In the genomic region with DNA sequence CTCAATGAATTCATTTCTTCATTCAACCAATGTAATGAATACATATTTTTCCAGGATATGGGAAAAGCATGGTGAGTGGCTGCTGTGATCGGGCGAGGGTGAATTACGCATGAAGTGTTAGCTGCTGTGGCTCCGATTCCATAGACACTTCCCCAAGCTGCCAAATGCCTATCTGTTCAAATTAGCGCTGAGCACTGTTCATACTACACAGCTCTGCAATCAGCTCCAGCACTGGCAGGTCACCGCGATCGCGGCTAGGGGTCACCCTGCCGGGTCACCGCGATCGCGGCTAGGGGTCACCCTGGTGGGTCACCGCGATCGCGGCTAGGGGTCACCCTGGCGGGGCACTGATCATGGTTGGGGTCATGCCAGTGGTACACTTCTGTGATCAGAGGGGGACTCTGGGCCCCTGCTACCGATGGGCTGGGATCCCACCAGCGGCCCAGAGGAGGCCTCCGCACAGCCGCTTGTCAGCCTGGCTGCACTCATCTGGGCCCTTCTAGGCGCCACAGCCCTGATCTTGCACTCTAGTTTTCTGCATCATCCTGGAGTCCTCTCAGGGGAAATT, we compare ENCODE assay signal across 13 cellular contexts. TPM values are rescaled to one million over a fixed set of nuclear protein-coding genes. Genes with fewer than 3 reads are reported as not detected.
"Had no signal": no experiment of that assay in that cellular context is flagged by ENCODE, and none has a peak within 500 bp of the region (broad histone marks: within the 10 kb centered on the region; RNA-seq: fewer than 3 reads in every experiment).

No MANE protein-coding gene starts in this region.

- H3K27ac Mint-ChIP-seq: activated CD4-positive, alpha-beta T cell treated with anti-CD3 and anti-CD28 coated beads, Interleukin-2, amount 10 ng/mL, durations not matched to agents 7 days and 5 days; activated CD8-positive, alpha-beta T cell treated with anti-CD3 and anti-CD28 coated beads, Interleukin-2, amount 10 ng/mL, durations not matched to agents 7 days and 5 days; natural killer cell; stimulated activated memory B cell treated with anti-CD40 and anti-IgM and Interleukin-4, amounts not matched to agents 10 μg/mL and 1 μg/mL and 100 μg/mL, for 72 hours had no signal

- H3K27ac ChIP-seq: gastrocnemius medialis, thoracic aorta, upper lobe of left lung had no signal

- ATAC-seq: activated CD4-positive, CD25-positive, alpha-beta regulatory T cell treated with anti-CD3 and anti-CD28 coated beads, Interleukin-2, amount 50 U/mL, for 24 hours; activated CD8-positive, alpha-beta T cell treated with anti-CD3 and anti-CD28 coated beads, Interleukin-2, amount 10 ng/mL, durations not matched to agents 7 days and 5 days; esophagus mucosa; gastrocnemius medialis; natural killer cell; stimulated activated memory B cell treated with anti-CD40 and anti-IgM and Interleukin-4, amounts not matched to agents 10 μg/mL and 1 μg/mL and 100 μg/mL, for 72 hours had no signal

- H3K4me1 Mint-ChIP-seq: activated CD4-positive, alpha-beta T cell treated with anti-CD3 and anti-CD28 coated beads, Interleukin-2, amount 10 ng/mL, durations not matched to agents 7 days and 5 days; natural killer cell; stimulated activated memory B cell treated with anti-CD40 and anti-IgM and Interleukin-4, amounts not matched to agents 10 μg/mL and 1 μg/mL and 100 μg/mL, for 72 hours had no signal

- H3K9me3 ChIP-seq: gastrocnemius medialis, thoracic aorta, upper lobe of left lung had no signal

- H3K4me1 ChIP-seq: gastrocnemius medialis, upper lobe of left lung had no signal

- H3K36me3 Mint-ChIP-seq: natural killer cell; stimulated activated memory B cell treated with anti-CD40 and anti-IgM and Interleukin-4, amounts not matched to agents 10 μg/mL and 1 μg/mL and 100 μg/mL, for 72 hours had no signal

- H3K27me3 ChIP-seq: gastrocnemius medialis, upper lobe of left lung had no signal

- H3K4me3 ChIP-seq: gastrocnemius medialis, thoracic aorta, upper lobe of left lung had no signal

- DNase-seq: activated CD4-positive, alpha-beta T cell treated with anti-CD3 and anti-CD28 coated beads, Interleukin-2, amount 10 ng/mL, durations not matched to agents 7 days and 5 days; activated CD8-positive, alpha-beta T cell treated with anti-CD3 and anti-CD28 coated beads, Interleukin-2, amount 10 ng/mL, durations not matched to agents 7 days and 5 days; cortex of kidney; effector CD4-positive, alpha-beta T cell; gastrocnemius medialis; natural killer cell; stimulated activated CD4-positive, alpha-beta T cell treated with anti-CD3 and anti-CD28 coated beads, Interleukin-4, amount 100 ng/mL, for 4 hours; upper lobe of left lung had no signal

- H3K36me3 ChIP-seq: gastrocnemius medialis, thoracic aorta, upper lobe of left lung had no signal

- H3K4me3 Mint-ChIP-seq: activated CD4-positive, alpha-beta T cell treated with anti-CD3 and anti-CD28 coated beads, Interleukin-2, amount 10 ng/mL, durations not matched to agents 7 days and 5 days; activated CD8-positive, alpha-beta T cell treated with anti-CD3 and anti-CD28 coated beads, Interleukin-2, amount 10 ng/mL, durations not matched to agents 7 days and 5 days; natural killer cell; stimulated activated memory B cell treated with anti-CD40 and anti-IgM and Interleukin-4, amounts not matched to agents 10 μg/mL and 1 μg/mL and 100 μg/mL, for 72 hours had no signal

- H3K27me3 Mint-ChIP-seq: activated CD4-positive, alpha-beta T cell treated with anti-CD3 and anti-CD28 coated beads, Interleukin-2, amount 10 ng/mL, durations not matched to agents 7 days and 5 days had no signal

- H3K9me3 Mint-ChIP-seq: activated CD4-positive, alpha-beta T cell treated with anti-CD3 and anti-CD28 coated beads, Interleukin-2, amount 10 ng/mL, durations not matched to agents 7 days and 5 days; natural killer cell; stimulated activated memory B cell treated with anti-CD40 and anti-IgM and Interleukin-4, amounts not matched to agents 10 μg/mL and 1 μg/mL and 100 μg/mL, for 72 hours had no signal

RNA-seq across cellular contexts. Expression of a gene that starts 49.3 kb away (rescaled TPM):
- total RNA-seq: kidney epithelial cell had no signal
